In genomic region chr14:104973215-104974145, GRCh38 we compare ENCODE assay signal across 9 cellular contexts. TPM values are rescaled to one million over a fixed set of nuclear protein-coding genes. Genes with fewer than 3 reads are reported as not detected.
DNase-seq lines count a peak whose midpoint lies in the region; ATAC-seq and TF ChIP-seq lines count a peak whose summit lies in the region.
"Had no signal": no experiment of that assay in that cellular context is flagged by ENCODE, and none has a peak within 500 bp of the region (broad histone marks: within the 10 kb centered on the region; RNA-seq: fewer than 3 reads in every experiment).

No MANE protein-coding gene starts in this region.

- H3K27ac Mint-ChIP-seq in natural killer cell treated with Interleukin-12 subunit alpha and Interleukin-12 subunit beta and Interleukin-15 and Interleukin-18, amount 100 ng/mL, for 72 hours = no peak overlapping the region
- H3K27ac Mint-ChIP-seq in natural killer cell = no peak overlapping the region

- H3K4me3 ChIP-seq in colonic mucosa = no peak overlapping the region
- no peak overlapping the region for H3K4me3 ChIP-seq in aorta (ENCODE audit: low read length in 2 of 2)

- peak; percentile 51 for DNase-seq in natural killer cell treated with Interleukin-12 subunit alpha and Interleukin-12 subunit beta and Interleukin-15 and Interleukin-18, amount 100 ng/mL, for 72 hours (ENCODE audit: low spot score)
- DNase-seq in natural killer cell (no peak), colonic mucosa (peak; percentile 74), medulla oblongata (ENCODE audit: extremely low spot score) (peak; percentile 53), aorta (peak; percentile 97 to 98)
- DNase-seq in central memory CD4-positive, alpha-beta T cell = no peak
- no peak for DNase-seq in stimulated activated naive CD8-positive, alpha-beta T cell treated with anti-CD3 and anti-CD28 coated beads, Interleukin-15, Interleukin-2, amounts not matched to agents 100 U/mL and 50 U/mL, for 24 hours
- no peak for DNase-seq in activated T-cell treated with anti-CD3 and anti-CD28 coated beads, Interleukin-2, amount 50 U/mL, for 48 hours
- DNase-seq: DND-41 had no signal

- H3K27me3 ChIP-seq in colonic mucosa (peaks cover 16% of the 10 kb centered on the region), aorta (ENCODE audit: control insufficient read depth in 1 of 2, insufficient read depth in 2 of 2, low read length in 1 of 2) (no peaks in the 10 kb centered on the region)

- H3K36me3 ChIP-seq in colonic mucosa (no peaks in the 10 kb centered on the region), aorta (ENCODE audit: control insufficient read depth in 1 of 2, insufficient read depth in 2 of 2, low read length in 1 of 2) (no peaks in the 10 kb centered on the region)

- peak overlapping the region; percentile 13 to 71 for H3K9ac ChIP-seq in colonic mucosa (ENCODE audit: low read depth in 2 of 2, low read length in 2 of 2)

- no peak for ATAC-seq in natural killer cell treated with Interleukin-12 subunit alpha and Interleukin-12 subunit beta and Interleukin-15 and Interleukin-18, amount 100 ng/mL, for 72 hours
- ATAC-seq in natural killer cell (no peak), aorta (ENCODE audit: low FRiP score) (peak; percentile 88)
- no peak for ATAC-seq in stimulated activated naive CD8-positive, alpha-beta T cell treated with anti-CD3 and anti-CD28 coated beads, Interleukin-15, Interleukin-2, amounts not matched to agents 100 U/mL and 50 U/mL, for 24 hours

- H3K9me3 Mint-ChIP-seq in natural killer cell treated with Interleukin-12 subunit alpha and Interleukin-12 subunit beta and Interleukin-15 and Interleukin-18, amount 100 ng/mL, for 72 hours = no peaks in the 10 kb centered on the region
- H3K9me3 Mint-ChIP-seq in natural killer cell = no peaks in the 10 kb centered on the region

- no peak overlapping the region for H3K4me3 Mint-ChIP-seq in natural killer cell treated with Interleukin-12 subunit alpha and Interleukin-12 subunit beta and Interleukin-15 and Interleukin-18, amount 100 ng/mL, for 72 hours
- no peak overlapping the region for H3K4me3 Mint-ChIP-seq in natural killer cell

- H3K27ac ChIP-seq in colonic mucosa (peak overlapping the region; percentile 82), aorta (ENCODE audit: low read depth in 1 of 2, low read length in 2 of 2) (peak overlapping the region in 1 of 2 donors; percentile 81)

- WGBS in aorta, 2 donors = 5 to 6% methylated on average over 31 to 32 of the region's 32 CpGs

- H3K36me3 Mint-ChIP-seq in natural killer cell treated with Interleukin-12 subunit alpha and Interleukin-12 subunit beta and Interleukin-15 and Interleukin-18, amount 100 ng/mL, for 72 hours = no peaks in the 10 kb centered on the region
- H3K36me3 Mint-ChIP-seq in natural killer cell = no peaks in the 10 kb centered on the region

- H3K4me1 ChIP-seq in colonic mucosa (peaks cover 40% of the 10 kb centered on the region), aorta (ENCODE audit: control insufficient read depth in 1 of 2, insufficient read depth in 2 of 2, low read length in 2 of 2) (no peaks in the 10 kb centered on the region)

- TF ChIP-seq CTCF in natural killer cell (IDR thresholded peaks at IDR 0.05) = no peak
- no peak for TF ChIP-seq CTCF in colonic mucosa (IDR thresholded peaks at IDR 0.05)

- intact Hi-C loops in natural killer cell (cut with micrococcal nuclease) = loop anchor here (10.0 kb wide), 1 partner anchor 381 kb away; no protein-coding TSS in a partner anchor
- intact Hi-C loops in colonic mucosa (cut with DNase I) = no loop called here
- intact Hi-C loops in aorta (cut with DNase I) = loop anchor here (5.0 kb wide), 2 partner anchors 49 to 119 kb away; partner anchors contain the start of gene CDCA4 (in 1 of the 2)

- H3K4me1 Mint-ChIP-seq in natural killer cell treated with Interleukin-12 subunit alpha and Interleukin-12 subunit beta and Interleukin-15 and Interleukin-18, amount 100 ng/mL, for 72 hours (ENCODE audit: low read depth in 2 of 2) = peaks cover 6 to 9% of the 10 kb centered on the region in 2 donors
- H3K4me1 Mint-ChIP-seq in natural killer cell = peaks cover 11 to 17% of the 10 kb centered on the region in 2 donors

- H3K27me3 Mint-ChIP-seq in natural killer cell treated with Interleukin-12 subunit alpha and Interleukin-12 subunit beta and Interleukin-15 and Interleukin-18, amount 100 ng/mL, for 72 hours = peaks cover 8 to 11% of the 10 kb centered on the region in 2 donors
- peaks cover 8 to 15% of the 10 kb centered on the region in 2 donors for H3K27me3 Mint-ChIP-seq in natural killer cell (ENCODE audit: low read depth in 2 of 2)

- H3K9me3 ChIP-seq in colonic mucosa = no peaks in the 10 kb centered on the region
- no peaks in the 10 kb centered on the region for H3K9me3 ChIP-seq in aorta (ENCODE audit: control insufficient read depth, low read length)

RNA-seq across cellular contexts. Expression of gene AHNAK2, which starts 4.7 kb away (rescaled TPM):
- not detected for total RNA-seq in natural killer cell treated with Interleukin-12 subunit alpha and Interleukin-12 subunit beta and Interleukin-15 and Interleukin-18, amount 100 ng/mL, for 72 hours
- total RNA-seq in natural killer cell (under 1 TPM in 1 of 3 donors, not detected in 2; 0.05 TPM), colonic mucosa (10 to 100 TPM in 1 of 2 donors, 1 to 10 TPM in 1; 5.1 to 21.5 TPM), aorta (10 to 100 TPM; 25.5 to 61.3 TPM)
- polyA plus RNA-seq in aorta = 10 to 100 TPM in 1 of 2 donors, 1 to 10 TPM in 1; 4.6 to 10.6 TPM

RNA-seq across cellular contexts. Expression of gene CLBA1, which starts 12.1 kb away (rescaled TPM):
- total RNA-seq in natural killer cell treated with Interleukin-12 subunit alpha and Interleukin-12 subunit beta and Interleukin-15 and Interleukin-18, amount 100 ng/mL, for 72 hours = 1 to 10 TPM; 1.2 to 1.5 TPM
- total RNA-seq in natural killer cell = 1 to 10 TPM; 1.2 to 1.8 (median 1.3) TPM
- 1 to 10 TPM; 3.8 TPM for total RNA-seq in colonic mucosa
- 1 to 10 TPM; 2.6 to 5.1 TPM for total RNA-seq in aorta
- polyA plus RNA-seq in aorta = 10 to 100 TPM in 1 of 2 donors, 1 to 10 TPM in 1; 1.8 to 10.2 TPM

RNA-seq across cellular contexts. Expression of gene CDCA4, which starts 47.4 kb away (rescaled TPM):
- 10 to 100 TPM; 39.9 to 71.5 TPM for total RNA-seq in natural killer cell treated with Interleukin-12 subunit alpha and Interleukin-12 subunit beta and Interleukin-15 and Interleukin-18, amount 100 ng/mL, for 72 hours
- 10 to 100 TPM; 10.3 to 20.7 (median 16.6) TPM for total RNA-seq in natural killer cell
- total RNA-seq in colonic mucosa = 10 to 100 TPM in 1 of 2 donors, 1 to 10 TPM in 1; 8.3 to 16.3 TPM
- total RNA-seq in aorta = 1 to 10 TPM; 4.1 to 5.9 TPM
- polyA plus RNA-seq in aorta = 1 to 10 TPM; 3.0 to 3.7 TPM

RNA-seq across cellular contexts. Expression of gene PLD4, which starts 48.8 kb away (rescaled TPM):
- total RNA-seq in natural killer cell treated with Interleukin-12 subunit alpha and Interleukin-12 subunit beta and Interleukin-15 and Interleukin-18, amount 100 ng/mL, for 72 hours = not detected
- total RNA-seq in natural killer cell (1 to 10 TPM; 1.7 to 7.2 (median 2.9) TPM), colonic mucosa (1 to 10 TPM in 1 of 2 donors, not detected in 1; 1.2 TPM), aorta (1 to 10 TPM in 1 of 2 donors, under 1 TPM in 1; 0.62 to 1.7 TPM)
- under 1 TPM in 1 of 2 donors, not detected in 1; 0.38 TPM for polyA plus RNA-seq in aorta

Comparison
In these comparisons a context has a peak if more than half of its experiments do, and no peak if none do; other contexts are left out.
1. DNase-seq: peak in natural killer cell treated with Interleukin-12 subunit alpha and Interleukin-12 subunit beta and Interleukin-15 and Interleukin-18, amount 100 ng/mL, for 72 hours (single experiment), colonic mucosa (single experiment), medulla oblongata (single experiment) and aorta (2 of 2); none in natural killer cell (single experiment), central memory CD4-positive, alpha-beta T cell (single experiment), stimulated activated naive CD8-positive, alpha-beta T cell treated with anti-CD3 and anti-CD28 coated beads, Interleukin-15, Interleukin-2, amounts not matched to agents 100 U/mL and 50 U/mL, for 24 hours (single experiment) and activated T-cell treated with anti-CD3 and anti-CD28 coated beads, Interleukin-2, amount 50 U/mL, for 48 hours (0 of 2).
2. RNA of gene AHNAK2, which starts 4.7 kb away (total RNA-seq): 25.5 to 61.3 TPM in aorta and 5.1 to 21.5 TPM in colonic mucosa; not detected in natural killer cell treated with Interleukin-12 subunit alpha and Interleukin-12 subunit beta and Interleukin-15 and Interleukin-18, amount 100 ng/mL, for 72 hours and 0.05 TPM in natural killer cell; every median in the first group is over 4 times any median in the second.